In the genomic region with DNA sequence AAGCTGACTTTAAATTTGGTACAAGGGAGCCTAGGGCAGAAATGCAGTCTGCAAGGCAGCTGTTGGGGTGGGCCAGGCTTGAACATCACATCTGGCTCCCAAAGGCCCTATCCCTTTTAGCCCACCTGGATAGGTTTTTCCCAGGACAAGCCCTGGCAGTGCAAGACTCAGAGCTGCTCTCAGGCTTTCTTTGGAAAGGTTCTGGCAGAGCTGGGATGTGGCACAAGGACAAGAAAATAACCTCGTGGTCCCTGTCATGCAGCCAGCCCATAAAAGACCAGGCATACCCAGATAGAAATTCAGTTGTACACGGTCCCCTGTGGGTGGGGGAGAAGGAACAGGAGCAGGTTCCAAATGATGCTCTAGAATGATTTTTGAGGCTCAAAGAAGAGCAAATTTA, we compare ENCODE assay signal across 19 cellular contexts.
A peak's percentile ranks its signal among the peaks of the same experiment; 100 is the strongest.
DNase-seq lines count a peak whose midpoint lies in the region; ATAC-seq, FAIRE-seq and TF ChIP-seq lines count a peak whose summit lies in the region.
"Had no signal": no experiment of that assay in that cellular context is flagged by ENCODE, and none has a peak within 500 bp of the region (broad histone marks: within the 10 kb centered on the region; RNA-seq: fewer than 3 reads in every experiment).

No MANE protein-coding gene starts in this region.

- peaks cover 0 to 39% (median 21%) of the 10 kb centered on the region in 4 donors for H3K4me1 ChIP-seq in sigmoid colon
- no peaks in the 10 kb centered on the region for H3K4me1 ChIP-seq in small intestine (ENCODE audit: control insufficient read depth in 2 of 2, insufficient read depth in 1 of 2, low read depth in 1 of 2, low read length in 1 of 2)
- H3K4me1 ChIP-seq: Peyer's patch had no signal

- TF ChIP-seq POLR2A in sigmoid colon (IDR thresholded peaks at IDR 0.05) = no peak

- FAIRE-seq in small intestine (lab: Jason Lieb, UNC) = no peak
- FAIRE-seq: GM19239 had no signal

- H3K36me3 ChIP-seq in sigmoid colon (no peaks in the 10 kb centered on the region), small intestine (ENCODE audit: control insufficient read depth in 2 of 2, insufficient read depth in 2 of 2, low read length in 2 of 2) (no peaks in the 10 kb centered on the region)
- H3K36me3 ChIP-seq: BE2C, Peyer's patch had no signal

- WGBS in sigmoid colon, 2 donors = 49 to 74% methylated on average over 2 of the region's 2 CpGs
- WGBS in small intestine, 3 donors = 64 to 78% (median 71%) methylated on average over 2 of the region's 2 CpGs

- peak overlapping the region in 57 of 59 donors; percentile 13 to 94 (median 72) for H3K27ac ChIP-seq in dorsolateral prefrontal cortex
- H3K27ac ChIP-seq in sigmoid colon = peak overlapping the region; percentile 4 to 81 (median 78)
- H3K27ac ChIP-seq in small intestine (ENCODE audit: low read depth in 1 of 2, low read length in 1 of 2) = no peak overlapping the region
- H3K27ac ChIP-seq: Peyer's patch had no signal

- ATAC-seq in Right ventricle myocardium superior (ENCODE audit: poor library complexity) (peak; percentile 41), Right ventricle myocardium inferior (no peak), GM19395 (IDR thresholded peaks at IDR 0.05; ENCODE audit: unreplicated experiment) (no peak), HG03159 (IDR thresholded peaks at IDR 0.05; ENCODE audit: unreplicated experiment) (no peak)

- peak in 1 of 4 donors; percentile 6 for TF ChIP-seq EP300 in sigmoid colon (IDR thresholded peaks at IDR 0.05)

- no peak for TF ChIP-seq CTCF in dorsolateral prefrontal cortex (IDR thresholded peaks at IDR 0.05 in 54 of 56, conservative IDR thresholded peaks at IDR 0.05 in 2 of 56; ENCODE audit: low read depth in 1 of 56, partially characterized antibody in 56 of 56)
- TF ChIP-seq CTCF in sigmoid colon (IDR thresholded peaks at IDR 0.05) = no peak

- H3K27me3 ChIP-seq in dorsolateral prefrontal cortex (no peaks in the 10 kb centered on the region), sigmoid colon (no peaks in the 10 kb centered on the region), small intestine (ENCODE audit: control insufficient read depth in 2 of 2, insufficient read depth in 2 of 2, low read length in 2 of 2) (no peaks in the 10 kb centered on the region)
- H3K27me3 ChIP-seq: BE2C, Peyer's patch had no signal

- H3K4me3 ChIP-seq in dorsolateral prefrontal cortex (no peak overlapping the region), sigmoid colon (no peak overlapping the region), small intestine (ENCODE audit: low read depth in 1 of 2, low read length in 2 of 2) (no peak overlapping the region)
- H3K4me3 ChIP-seq: Peyer's patch had no signal

- intact Hi-C loops in Right ventricle myocardium superior (cut with DNase I) (no loop called here), Right ventricle myocardium inferior (cut with DNase I) (no loop called here), dorsolateral prefrontal cortex (cut with DNase I) (loop anchor here (5.0 to 10.0 kb wide), 3 partner anchors 88 to 212 kb away; a partner anchor contains a TSS), sigmoid colon (cut with DNase I) (loop anchor here (5.0 kb wide), 1 partner anchor 37 kb away; no protein-coding TSS in a partner anchor)

- no peaks in the 10 kb centered on the region for H3K9me3 ChIP-seq in sigmoid colon
- no peaks in the 10 kb centered on the region for H3K9me3 ChIP-seq in small intestine (ENCODE audit: control insufficient read depth, low read depth)
- H3K9me3 ChIP-seq: BE2C, Peyer's patch had no signal

- DNase-seq in Right ventricle myocardium superior = no peak
- DNase-seq in Right ventricle myocardium inferior (ENCODE audit: missing footprints) = no peak
- DNase-seq in dorsolateral prefrontal cortex = peak in 1 of 10 donors; percentile 72
- peak; percentile 84 for DNase-seq in sigmoid colon
- DNase-seq in small intestine = no peak
- no peak for DNase-seq in GDM1 (lab: John Stamatoyannopoulos, UW)
- DNase-seq: 8988T; BE2C; Calu3; CD4-positive, alpha-beta memory T cell; DMS53; H9; NCI-H2029; NCI-H524; Peyer's patch; SHP77 treated with DMSO at 0.1 percent for 48 hours had no signal

Comparison
In these comparisons a context has a peak if more than half of its experiments do, and no peak if none do; other contexts are left out.
1. H3K27ac ChIP-seq: peak in dorsolateral prefrontal cortex (57 of 59) and sigmoid colon (4 of 4); none in small intestine (0 of 2).
2. intact Hi-C loops: an anchor here in dorsolateral prefrontal cortex (5.0 to 10.0 kb wide) and sigmoid colon (5.0 kb wide); none called in Right ventricle myocardium superior and Right ventricle myocardium inferior.